8 cellular contexts compared by ENCODE assay signal in genomic region chr12:9634177-9634803, GRCh38. TPM values are rescaled to one million over a fixed set of nuclear protein-coding genes. Genes with fewer than 3 reads are reported as not detected.
DNase-seq lines count a peak whose midpoint lies in the region; ATAC-seq and TF ChIP-seq lines count a peak whose summit lies in the region.

No MANE protein-coding gene starts in this region.

- no peaks in the 10 kb centered on the region for H3K36me3 ChIP-seq in heart left ventricle

- H3K27me3 Mint-ChIP-seq in activated CD4-positive, alpha-beta T cell treated with anti-CD3 and anti-CD28 coated beads for 36 hours = no peaks in the 10 kb centered on the region

- H3K4me3 ChIP-seq in heart left ventricle = no peak overlapping the region
- H3K4me3 ChIP-seq in choroid plexus epithelial cell (ENCODE audit: low read depth, low read length) = no peak overlapping the region

- WGBS in heart left ventricle, 4 donors = 34 to 38% (median 36%) methylated on average over 2 of the region's 2 CpGs

- peaks cover under 1% of the 10 kb centered on the region for H3K9me3 Mint-ChIP-seq in activated CD4-positive, alpha-beta T cell treated with anti-CD3 and anti-CD28 coated beads for 36 hours (ENCODE audit: low read depth)

- POLR2A ChIA-PET in activated CD4-positive, alpha-beta T cell treated with anti-CD3 and anti-CD28 coated beads for 36 hours (lab: Charles Lee) = no interaction called here

- peak overlapping the region; percentile 82 for H3K27ac Mint-ChIP-seq in activated CD4-positive, alpha-beta T cell treated with anti-CD3 and anti-CD28 coated beads for 36 hours

- peaks cover 28% of the 10 kb centered on the region for H3K36me3 Mint-ChIP-seq in activated CD4-positive, alpha-beta T cell treated with anti-CD3 and anti-CD28 coated beads for 36 hours (ENCODE audit: low read depth)

- TF ChIP-seq CTCF in heart left ventricle (IDR thresholded peaks at IDR 0.05) (peak; percentile 47 to 84 (median 70)), choroid plexus epithelial cell (conservative IDR thresholded peaks at IDR 0.05; ENCODE audit: low read depth, low read length) (peak; percentile 72)

- H3K4me3 Mint-ChIP-seq in activated CD4-positive, alpha-beta T cell treated with anti-CD3 and anti-CD28 coated beads for 36 hours = no peak overlapping the region

- peaks cover 43% of the 10 kb centered on the region for H3K4me1 Mint-ChIP-seq in activated CD4-positive, alpha-beta T cell treated with anti-CD3 and anti-CD28 coated beads for 36 hours

- intact Hi-C loops in heart left ventricle (cut with DNase I) (loop anchor here in 6 of 10 donors (1.0 to 5.0 kb wide), 4 partner anchors 73 to 75 kb away; no protein-coding TSS in a partner anchor), left ventricle myocardium superior (cut with micrococcal nuclease) (loop anchor here (5.0 kb wide), 1 partner anchor 73 kb away; no protein-coding TSS in a partner anchor)
- intact Hi-C loops in activated CD4-positive, alpha-beta T cell treated with anti-CD3 and anti-CD28 coated beads for 36 hours (cut with DNase I, micrococcal nuclease) = loop anchor here (1.0 to 10.0 kb wide), 6 partner anchors 14 to 511 kb away; partner anchors contain the start of gene CLECL1 (in 1 of the 2)

- ATAC-seq in heart left ventricle (no peak), left ventricle myocardium superior (no peak), GM18870 (IDR thresholded peaks at IDR 0.05; ENCODE audit: unreplicated experiment) (no peak)
- ATAC-seq in activated CD4-positive, alpha-beta T cell treated with anti-CD3 and anti-CD28 coated beads for 36 hours = peak; percentile 85

- no peaks in the 10 kb centered on the region for H3K27me3 ChIP-seq in heart left ventricle

- CTCF ChIA-PET in activated CD4-positive, alpha-beta T cell treated with anti-CD3 and anti-CD28 coated beads for 36 hours (lab: Charles Lee) = interaction anchor here (0.7 to 5.8 kb wide), 40 partner anchors 9 to 571 kb away, joined by 3 to 53 read pairs (median 5); partner anchors contain the start of gene CLEC2D

- DNase-seq in heart left ventricle (peak in 3 of 5 donors; percentile 32 to 63 (median 37)), left ventricle myocardium superior (no peak), NCI-H1048 (lab: John Stamatoyannopoulos, UW) (peak; percentile 6), choroid plexus epithelial cell (ENCODE audit: low read depth) (peak; percentile 79), mucosa of gallbladder (ENCODE audit: low spot score) (peak; percentile 62), superior temporal gyrus (ENCODE audit: extremely low spot score) (peak; percentile 66)
- DNase-seq in activated CD4-positive, alpha-beta T cell treated with anti-CD3 and anti-CD28 coated beads for 36 hours = peak; percentile 88

- peaks cover 0 to 39% (median 0%) of the 10 kb centered on the region in 12 donors for H3K4me1 ChIP-seq in heart left ventricle

- TF ChIP-seq POLR2A in heart left ventricle (IDR thresholded peaks at IDR 0.05) = no peak

- no peak overlapping the region for H3K27ac ChIP-seq in heart left ventricle

- H3K9me3 ChIP-seq in heart left ventricle = no peaks in the 10 kb centered on the region

RNA-seq across cellular contexts. Expression of gene KLRB1, which starts 26.6 kb away (rescaled TPM):
- 1 to 10 TPM in 2 of 9 donors, under 1 TPM in 2, not detected in 5; 0.27 to 2.5 (median 1.1) TPM for total RNA-seq in heart left ventricle
- polyA plus RNA-seq in heart left ventricle = under 1 TPM; 0.11 to 0.19 TPM
- total RNA-seq in left ventricle myocardium superior = 0.30 TPM
- under 1 TPM; 0.40 to 0.87 TPM for total RNA-seq in activated CD4-positive, alpha-beta T cell treated with anti-CD3 and anti-CD28 coated beads for 36 hours
- 6.4 TPM for total RNA-seq in mucosa of gallbladder

RNA-seq across cellular contexts. Expression of gene CLEC2D, which starts 35.2 kb away (rescaled TPM):
- total RNA-seq in heart left ventricle = 10 to 100 TPM in 1 of 9 donors, 1 to 10 TPM in 8; 1.4 to 18.7 (median 1.6) TPM
- 1 to 10 TPM; 1.1 to 4.2 TPM for polyA plus RNA-seq in heart left ventricle
- 4.2 TPM for total RNA-seq in left ventricle myocardium superior
- 100 to 1,000 TPM; 190 to 212 TPM for total RNA-seq in activated CD4-positive, alpha-beta T cell treated with anti-CD3 and anti-CD28 coated beads for 36 hours
- total RNA-seq in mucosa of gallbladder = 9.0 TPM

Comparison
In these comparisons a context has a peak if more than half of its experiments do, and no peak if none do; other contexts are left out.
1. RNA of gene CLEC2D, which starts 35.2 kb away (total RNA-seq): 190 to 212 TPM in activated CD4-positive, alpha-beta T cell treated with anti-CD3 and anti-CD28 coated beads for 36 hours; 9.0 TPM in mucosa of gallbladder (single experiment), 4.2 TPM in left ventricle myocardium superior (single experiment) and 1.4 to 18.7 TPM in heart left ventricle; every median in the first group is over 4 times any median in the second.